Comparison of ENCODE assay signal across 13 cellular contexts in genomic region chrX:34654939-34655338, GRCh38. TPM values are rescaled to one million over a fixed set of nuclear protein-coding genes. Genes with fewer than 3 reads are reported as not detected.
A peak's percentile ranks its signal among the peaks of the same experiment; 100 is the strongest.
DNase-seq lines count a peak whose midpoint lies in the region; ATAC-seq and TF ChIP-seq lines count a peak whose summit lies in the region.
"Had no signal": no experiment of that assay in that cellular context is flagged by ENCODE, and none has a peak within 500 bp of the region (broad histone marks: within the 10 kb centered on the region; RNA-seq: fewer than 3 reads in every experiment).

No MANE protein-coding gene starts in this region.

- peak overlapping the region; percentile 75 for H3K9ac ChIP-seq in H9 (ENCODE audit: extremely low read depth, insufficient read length, low read length)
- peak overlapping the region; percentile 72 to 79 (median 75) for H3K9ac ChIP-seq in skeletal muscle tissue (ENCODE audit: low read depth in 1 of 3, low read length in 3 of 3)
- H3K9ac ChIP-seq: SK-N-SH had no signal

- no peak overlapping the region for H3K14ac ChIP-seq in H9 (ENCODE audit: insufficient read depth, low read length)

- peak overlapping the region; percentile 70 to 75 for H3K4me3 ChIP-seq in cardiac fibroblast (replicated peaks in 1 of 2; ENCODE audit: low read depth in 2 of 2, low read length in 2 of 2)
- peak overlapping the region; percentile 22 for H3K4me3 ChIP-seq in kidney epithelial cell (ENCODE audit: low read depth, low read length)
- peak overlapping the region; percentile 64 to 80 (median 77) for H3K4me3 ChIP-seq in skeletal muscle tissue (ENCODE audit: low read length in 3 of 3)

- H4K5ac ChIP-seq in H9 (ENCODE audit: insufficient read length, low read depth, low read length), result no peak overlapping the region

- no peak overlapping the region for H3K18ac ChIP-seq in H9 (ENCODE audit: insufficient read length, low read depth, low read length)

- H3K36me3 ChIP-seq in kidney epithelial cell (ENCODE audit: control insufficient read depth, insufficient read depth, low read length) (no peaks in the 10 kb centered on the region), skeletal muscle tissue (ENCODE audit: control insufficient read depth in 3 of 3, insufficient read depth in 3 of 3, low read length in 3 of 3) (no peaks in the 10 kb centered on the region)

- DNase-seq in H9 (no peak), cardiac fibroblast (ENCODE audit: low read depth in 2 of 2) (peak in 1 of 2 donors; percentile 22), kidney epithelial cell (ENCODE audit: low read depth) (no peak), NCI-H82 treated with DMSO at 0.1 percent for 48 hours (lab: John Stamatoyannopoulos, UW; ENCODE audit: unreplicated experiment) (no peak), midbrain (lab: John Stamatoyannopoulos, UW) (no peak)
- DNase-seq: central memory CD4-positive, alpha-beta T cell; DMS79; NCI-H2171 treated with DMSO at 0.1 percent for 48 hours; SK-N-SH had no signal

- no peak overlapping the region for H3K23ac ChIP-seq in H9 (ENCODE audit: insufficient read length, low read depth, low read length)

- peak overlapping the region; percentile 95 for H3K4me2 ChIP-seq in H9 (ENCODE audit: insufficient read depth, insufficient read length, low read length)

- no peaks in the 10 kb centered on the region for H3K23me2 ChIP-seq in H9 (ENCODE audit: insufficient read length, low read depth, low read length, poor library complexity, severe bottlenecking)

- no peak overlapping the region for H3T11ph ChIP-seq in H9 (ENCODE audit: low read length)

- peaks cover 6% of the 10 kb centered on the region for H3K27me3 Mint-ChIP-seq in H9 (ENCODE audit: low read depth)

- peaks cover 7 to 58% of the 10 kb centered on the region in 2 experiments; a peak in 4 of 5 replicates for H3K9me3 Mint-ChIP-seq in H9

- H2AFZ ChIP-seq in H9 (ENCODE audit: low read length), result no peak overlapping the region

- H4K20me1 ChIP-seq in H9 (ENCODE audit: control insufficient read depth, insufficient read depth, insufficient read length), result no peaks in the 10 kb centered on the region

- peak overlapping the region in 2 of 3 experiments; percentile 28 to 85; a peak in 4 of 7 replicates for H3K27ac Mint-ChIP-seq in H9

- H4K91ac ChIP-seq in H9 (ENCODE audit: insufficient read length, low read depth, low read length), result no peak overlapping the region

- H3K79me1 ChIP-seq in H9 (ENCODE audit: insufficient read depth, low read depth, low read length, poor library complexity, severe bottlenecking), result no peaks in the 10 kb centered on the region

- no peak overlapping the region for H2BK120ac ChIP-seq in H9 (ENCODE audit: low read depth, low read length, poor library complexity, severe bottlenecking)

- peak overlapping the region; percentile 81 to 88 for H3K4me3 Mint-ChIP-seq in H9

- no peak overlapping the region for H2BK5ac ChIP-seq in H9 (ENCODE audit: insufficient read length, low read length)

- no peak overlapping the region for H2BK12ac ChIP-seq in H9 (ENCODE audit: insufficient read length, low read depth, low read length)

- H3K79me2 ChIP-seq in H9 (ENCODE audit: insufficient read depth, low read length), result peaks cover 31% of the 10 kb centered on the region; the same call in 1 of the 2 replicates

- peaks cover 0 to 8% (median 7%) of the 10 kb centered on the region in 3 experiments; a peak in 5 of 7 replicates for H3K36me3 Mint-ChIP-seq in H9 (ENCODE audit: insufficient read depth in 1 of 3, low read depth in 3 of 3)

- H2BK15ac ChIP-seq in H9 (ENCODE audit: low read depth, low read length), result no peak overlapping the region

- H3K4me1 Mint-ChIP-seq in H9, result peaks cover 59 to 64% of the 10 kb centered on the region in 2 experiments

- H3K27ac ChIP-seq in H9 (ENCODE audit: insufficient read length, low read depth, low read length) (no peak overlapping the region), skeletal muscle tissue (ENCODE audit: low read depth, low read length) (peak overlapping the region; percentile 74)

- no peak overlapping the region for H3K4ac ChIP-seq in H9 (ENCODE audit: low read depth, low read length)

- H3K56ac ChIP-seq in H9 (ENCODE audit: insufficient read length, low read depth, low read length), result no peak overlapping the region

- no peak overlapping the region for H2AK5ac ChIP-seq in H9 (ENCODE audit: insufficient read length, low read length)

- H3K9me3 ChIP-seq in H9 (ENCODE audit: control insufficient read depth, low read depth, low read length), result no peaks in the 10 kb centered on the region
- H3K9me3 ChIP-seq in skeletal muscle tissue (ENCODE audit: control insufficient read depth in 3 of 3, low read length in 3 of 3), result no peaks in the 10 kb centered on the region
- H3K9me3 ChIP-seq: SK-N-SH had no signal

- H3K27me3 ChIP-seq in H9 (ENCODE audit: insufficient read depth, low read length) (no peaks in the 10 kb centered on the region), kidney epithelial cell (ENCODE audit: control insufficient read depth, insufficient read depth, low read length) (no peaks in the 10 kb centered on the region), skeletal muscle tissue (ENCODE audit: control insufficient read depth in 3 of 3, insufficient read depth in 3 of 3, low read length in 3 of 3) (no peaks in the 10 kb centered on the region)

- H4K8ac ChIP-seq in H9 (replicated peaks; ENCODE audit: insufficient read length, low read depth, low read length), result no peak overlapping the region

- no CpG with 5 or more reads among the region's 6 CpGs for WGBS in H9 (ENCODE audit: extremely low coverage, insufficient read length, low lambda C conversion rate)

- TF ChIP-seq CTCF in H9 (conservative IDR thresholded peaks at IDR 0.05) (no peak), cardiac fibroblast (IDR thresholded peaks at IDR 0.05; ENCODE audit: low read depth, low read length) (no peak), kidney epithelial cell (IDR thresholded peaks at IDR 0.05; ENCODE audit: insufficient read depth, low read length, poor library complexity, severe bottlenecking) (no peak)

- H3K4me1 ChIP-seq in H9 (ENCODE audit: insufficient read depth, low read length) (no peaks in the 10 kb centered on the region; the same call in 1 of the 2 replicates), skeletal muscle tissue (ENCODE audit: control insufficient read depth in 3 of 3, insufficient read depth in 3 of 3, low read length in 3 of 3) (peaks cover 4 to 11% (median 6%) of the 10 kb centered on the region in 3 donors)

- no peak overlapping the region for H2BK20ac ChIP-seq in H9 (ENCODE audit: low read depth, low read length, poor library complexity, severe bottlenecking)

- no peak for ATAC-seq in HG02884 (IDR thresholded peaks at IDR 0.05; ENCODE audit: unreplicated experiment)
- no peak for ATAC-seq in HG02885 (IDR thresholded peaks at IDR 0.05; ENCODE audit: poor library complexity, unreplicated experiment)

RNA-seq across cellular contexts. Expression of gene TMEM47, which starts 2.1 kb away (rescaled TPM):
- total RNA-seq in H9 (2021) (26.0 and 26.4 TPM in 2 replicates), kidney epithelial cell (5.3 and 7.2 TPM in 2 replicates), skeletal muscle tissue (54.8 TPM)
- total RNA-seq: activated CD8-positive, alpha-beta memory T cell treated with anti-CD3 and anti-CD28 coated beads for 36 hours had no signal

Comparison
In these comparisons a context has a peak if more than half of its experiments do, and no peak if none do; other contexts are left out.
1. H3K4me3 ChIP-seq: peak in every context shown above with its lines; median percentile 77 in skeletal muscle tissue; 72 in cardiac fibroblast; 22 in kidney epithelial cell.